ENCODE assay signal across 15 cellular contexts in genomic region chr5:164422400-164422799, GRCh38.
A peak's percentile ranks its signal among the peaks of the same experiment; 100 is the strongest.
DNase-seq lines count a peak whose midpoint lies in the region; ATAC-seq and TF ChIP-seq lines count a peak whose summit lies in the region.
"Had no signal": no experiment of that assay in that cellular context is flagged by ENCODE, and none has a peak within 500 bp of the region (broad histone marks: within the 10 kb centered on the region; RNA-seq: fewer than 3 reads in every experiment).

No MANE protein-coding gene starts in this region.

- H3K27ac ChIP-seq in transverse colon: no peak overlapping the region
- H3K27ac ChIP-seq: A549, adrenal gland, esophagus muscularis mucosa, right atrium auricular region had no signal

- H3K27ac Mint-ChIP-seq in WTC11: no peak overlapping the region
- H3K27ac Mint-ChIP-seq in type B pancreatic cell: no peak overlapping the region
- no peak overlapping the region for H3K27ac Mint-ChIP-seq in effector memory CD8-positive, alpha-beta T cell
- H3K27ac Mint-ChIP-seq: memory B cell had no signal

- H3K4me1 Mint-ChIP-seq in WTC11 (no peaks in the 10 kb centered on the region), type B pancreatic cell (ENCODE audit: unreplicated experiment) (no peaks in the 10 kb centered on the region)
- H3K4me1 Mint-ChIP-seq in effector memory CD8-positive, alpha-beta T cell (ENCODE audit: low read depth in 2 of 2): no peaks in the 10 kb centered on the region
- H3K4me1 Mint-ChIP-seq: memory B cell had no signal

- no peaks in the 10 kb centered on the region; the same call in 1 of the 2 replicates for H3K27me3 Mint-ChIP-seq in WTC11 (ENCODE audit: low read depth)
- no peaks in the 10 kb centered on the region for H3K27me3 Mint-ChIP-seq in type B pancreatic cell
- H3K27me3 Mint-ChIP-seq in effector memory CD8-positive, alpha-beta T cell: no peaks in the 10 kb centered on the region

- peaks cover 49% of the 10 kb centered on the region for H3K9me3 Mint-ChIP-seq in WTC11
- H3K9me3 Mint-ChIP-seq in type B pancreatic cell: peaks cover 26% of the 10 kb centered on the region
- peaks cover 4 to 19% of the 10 kb centered on the region in 2 donors for H3K9me3 Mint-ChIP-seq in effector memory CD8-positive, alpha-beta T cell

- H3K4me1 ChIP-seq in transverse colon: no peaks in the 10 kb centered on the region
- H3K4me1 ChIP-seq: A549, adrenal gland, esophagus muscularis mucosa, right atrium auricular region had no signal

- H3K4me3 Mint-ChIP-seq in WTC11 (no peak overlapping the region), type B pancreatic cell (no peak overlapping the region)
- no peak overlapping the region for H3K4me3 Mint-ChIP-seq in effector memory CD8-positive, alpha-beta T cell
- H3K4me3 Mint-ChIP-seq: memory B cell had no signal

- H3K36me3 Mint-ChIP-seq in WTC11 (peaks cover 42% of the 10 kb centered on the region), type B pancreatic cell (peaks cover 8% of the 10 kb centered on the region)
- no peaks in the 10 kb centered on the region for H3K36me3 Mint-ChIP-seq in effector memory CD8-positive, alpha-beta T cell (ENCODE audit: insufficient read depth)

- 62% methylated on average over 3 to 4 of the region's 5 CpGs for WGBS in transverse colon (ENCODE audit: low coverage in 1 of 2), 2 donors

- TF ChIP-seq CTCF in WTC11 (IDR thresholded peaks at IDR 0.05) (0 out of 2 replicates have a peak, but pooled peaks have one; percentile 31), type B pancreatic cell (conservative IDR thresholded peaks at IDR 0.05) (peak; percentile 52), transverse colon (IDR thresholded peaks at IDR 0.05) (no peak)

- no peak for TF ChIP-seq POLR2A in transverse colon (IDR thresholded peaks at IDR 0.05)

- POLR2A ChIA-PET in WTC11 (lab: Charles Lee): interaction anchor here (0.5 kb wide), 1 partner anchor 843 kb away, joined by 3 read pairs; no protein-coding TSS in a partner anchor

- peaks cover 7 to 16% of the 10 kb centered on the region in 2 donors for H3K9me3 ChIP-seq in transverse colon
- H3K9me3 ChIP-seq: A549, adrenal gland had no signal

- DNase-seq in NCI-H2171 treated with DMSO at 0.1 percent for 48 hours (lab: John Stamatoyannopoulos, UW) (peak; percentile 1), NCI-H2171 (lab: John Stamatoyannopoulos, UW) (no peak), WTC11 (ENCODE audit: low spot score) (peak; percentile 59), glomerular endothelial cell (ENCODE audit: extremely low read depth, low read depth, low spot score) (peak; percentile 1), type B pancreatic cell (ENCODE audit: extremely low spot score, unreplicated experiment) (no peak), COLO668 (lab: John Stamatoyannopoulos, UW; ENCODE audit: unreplicated experiment) (no peak), transverse colon (no peak)
- DNase-seq in effector memory CD8-positive, alpha-beta T cell: no peak
- DNase-seq: adrenal gland, HCEC 1CT, NCI-H1105 treated with DMSO at 0.1 percent for 48 hours had no signal

- CTCF ChIA-PET in WTC11 (lab: Charles Lee): interaction anchor here (0.5 to 1.0 kb wide), 4 partner anchors 11 to 324 kb away, joined by 3 to 5 read pairs (median 3); no protein-coding TSS in a partner anchor

- no peak for TF ChIP-seq EP300 in transverse colon (IDR thresholded peaks at IDR 0.05; ENCODE audit: low read depth)

- H3K27me3 ChIP-seq in transverse colon: no peaks in the 10 kb centered on the region
- H3K27me3 ChIP-seq: adrenal gland, esophagus muscularis mucosa, right atrium auricular region had no signal

- ATAC-seq in WTC11: peak; percentile 91
- ATAC-seq in effector memory CD8-positive, alpha-beta T cell (replicated peaks): no peak
- ATAC-seq: A549 had no signal

- H3K4me3 ChIP-seq in transverse colon: no peak overlapping the region
- H3K4me3 ChIP-seq: A549, adrenal gland, esophagus muscularis mucosa, right atrium auricular region had no signal

- intact Hi-C loops in transverse colon (cut with DNase I; ENCODE audit: low total_unique reads): no loop called here

- no peaks in the 10 kb centered on the region for H3K36me3 ChIP-seq in transverse colon
- H3K36me3 ChIP-seq: adrenal gland, esophagus muscularis mucosa, right atrium auricular region had no signal

- in situ Hi-C loops in transverse colon (cut with MboI; ENCODE audit: low pct_ligation_motif_present in 1 of 4, low pct_unique_long_range_greater_than_20kb in 1 of 4, low sequenced_read_pairs in 3 of 4): no loop called here

TF ChIP-seq in WTC11, 78 proteins besides CTCF, POLR2A, EP300 and RAD21:
- TF ChIP-seq MYBL2 (CRISPR knock-in tag; IDR thresholded peaks at IDR 0.05): no peak

Comparison
In these comparisons a context has a peak if more than half of its experiments do, and no peak if none do; other contexts are left out.
1. DNase-seq: peak in NCI-H2171 treated with DMSO at 0.1 percent for 48 hours (single experiment), WTC11 (single experiment) and glomerular endothelial cell (single experiment); none in NCI-H2171 (single experiment), type B pancreatic cell (single experiment), COLO668 (single experiment), effector memory CD8-positive, alpha-beta T cell (0 of 3) and transverse colon (single experiment).
2. CTCF ChIP-seq: peak in WTC11 (single experiment) and type B pancreatic cell (single experiment); none in transverse colon (0 of 5).